ENCODE assay signal across 10 cellular contexts in genomic region chr1:215636258-215636965, GRCh38.
A peak's percentile ranks its signal among the peaks of the same experiment; 100 is the strongest.
DNase-seq lines count a peak whose midpoint lies in the region; ATAC-seq, FAIRE-seq and TF ChIP-seq lines count a peak whose summit lies in the region.
"Had no signal": no experiment of that assay in that cellular context is flagged by ENCODE, and none has a peak within 500 bp of the region (broad histone marks: within the 10 kb centered on the region; RNA-seq: fewer than 3 reads in every experiment).

No MANE protein-coding gene starts in this region.

- peak overlapping the region; percentile 80 for H3K4me2 ChIP-seq in astrocyte (ENCODE audit: low read length)

- no peak for TF ChIP-seq CTCF in astrocyte (IDR thresholded peaks at IDR 0.05; ENCODE audit: insufficient read depth, low read depth, low read length)

- no peaks in the 10 kb centered on the region for H3K4me1 Mint-ChIP-seq in astrocyte (ENCODE audit: low read depth, unreplicated experiment)
- H3K4me1 Mint-ChIP-seq in activated T-cell treated with anti-CD3 and anti-CD28 coated beads, Interleukin-2, amount 50 U/mL, for 4 hours (ENCODE audit: low read depth): no peaks in the 10 kb centered on the region
- no peaks in the 10 kb centered on the region for H3K4me1 Mint-ChIP-seq in activated naive CD8-positive, alpha-beta T cell treated with anti-CD3 and anti-CD28 coated beads for 36 hours
- H3K4me1 Mint-ChIP-seq: IgD-negative memory B cell had no signal

- H3K27me3 ChIP-seq in astrocyte (ENCODE audit: insufficient read depth, low read length): no peaks in the 10 kb centered on the region
- H3K27me3 ChIP-seq in small intestine (ENCODE audit: control insufficient read depth in 2 of 2, insufficient read depth in 2 of 2, low read length in 2 of 2): no peaks in the 10 kb centered on the region

- H3K9me3 ChIP-seq in astrocyte (ENCODE audit: insufficient read depth, low read depth, low read length) (no peaks in the 10 kb centered on the region), small intestine (ENCODE audit: control insufficient read depth, low read depth) (no peaks in the 10 kb centered on the region)

- H3K79me2 ChIP-seq in astrocyte (ENCODE audit: insufficient read depth, low read length): no peaks in the 10 kb centered on the region

- WGBS in small intestine, 3 donors: 12 to 45% (median 23%) methylated on average over 9 of the region's 9 CpGs

- peak overlapping the region; percentile 21 for H3K4me3 ChIP-seq in astrocyte (ENCODE audit: insufficient read depth, low read depth, low read length)
- H3K4me3 ChIP-seq in small intestine (ENCODE audit: low read depth in 1 of 2, low read length in 2 of 2): no peak overlapping the region

- H3K36me3 ChIP-seq in astrocyte (ENCODE audit: insufficient read depth, low read length) (no peaks in the 10 kb centered on the region), small intestine (ENCODE audit: control insufficient read depth in 2 of 2, insufficient read depth in 2 of 2, low read length in 2 of 2) (no peaks in the 10 kb centered on the region)

- H3K4me1 ChIP-seq in astrocyte (ENCODE audit: insufficient read depth, low read length): peaks cover 11% of the 10 kb centered on the region
- peaks cover 0 to 4% of the 10 kb centered on the region in 2 donors for H3K4me1 ChIP-seq in small intestine (ENCODE audit: control insufficient read depth in 2 of 2, insufficient read depth in 1 of 2, low read depth in 1 of 2, low read length in 1 of 2)

- H3K4me3 Mint-ChIP-seq in astrocyte (ENCODE audit: unreplicated experiment): no peak overlapping the region
- H3K4me3 Mint-ChIP-seq in activated T-cell treated with anti-CD3 and anti-CD28 coated beads, Interleukin-2, amount 50 U/mL, for 4 hours: no peak overlapping the region
- no peak overlapping the region for H3K4me3 Mint-ChIP-seq in activated naive CD8-positive, alpha-beta T cell treated with anti-CD3 and anti-CD28 coated beads for 36 hours
- H3K4me3 Mint-ChIP-seq: IgD-negative memory B cell had no signal

- no peak for ATAC-seq in activated T-cell treated with anti-CD3 and anti-CD28 coated beads, Interleukin-2, amount 50 U/mL, for 4 hours
- ATAC-seq in HG02623 (IDR thresholded peaks at IDR 0.05; ENCODE audit: unreplicated experiment): no peak

- H3K9ac ChIP-seq in astrocyte (ENCODE audit: low read length): peak overlapping the region; percentile 40

- H2AFZ ChIP-seq in astrocyte (ENCODE audit: low read depth, low read length): peak overlapping the region; percentile 6

- peak; percentile 28 for DNase-seq in GOT3 (lab: John Stamatoyannopoulos, UW)
- peak; percentile 65 for DNase-seq in astrocyte (ENCODE audit: low read depth)
- DNase-seq in iris pigment epithelial cell (ENCODE audit: low read depth): peak; percentile 77
- DNase-seq in small intestine: peak; percentile 96
- no peak for DNase-seq in activated T-cell treated with anti-CD3 and anti-CD28 coated beads, Interleukin-2, amount 50 U/mL, for 4 hours
- DNase-seq in KG1 (lab: John Stamatoyannopoulos, UW): no peak
- DNase-seq in activated naive CD8-positive, alpha-beta T cell treated with anti-CD3 and anti-CD28 coated beads for 36 hours: no peak
- DNase-seq: foreskin melanocyte had no signal

- H4K20me1 ChIP-seq in astrocyte (ENCODE audit: insufficient read depth, low read length): no peaks in the 10 kb centered on the region

- H3K27ac ChIP-seq in astrocyte (ENCODE audit: low read depth, low read length) (no peak overlapping the region), small intestine (ENCODE audit: low read depth in 1 of 2, low read length in 1 of 2) (peak overlapping the region; percentile 65 to 88)

- H3K27ac Mint-ChIP-seq in astrocyte (ENCODE audit: unreplicated experiment): no peak overlapping the region
- no peak overlapping the region for H3K27ac Mint-ChIP-seq in activated naive CD8-positive, alpha-beta T cell treated with anti-CD3 and anti-CD28 coated beads for 36 hours
- H3K27ac Mint-ChIP-seq: IgD-negative memory B cell had no signal

- H3K36me3 Mint-ChIP-seq in astrocyte (ENCODE audit: low read depth, unreplicated experiment): no peaks in the 10 kb centered on the region
- no peaks in the 10 kb centered on the region for H3K36me3 Mint-ChIP-seq in activated T-cell treated with anti-CD3 and anti-CD28 coated beads, Interleukin-2, amount 50 U/mL, for 4 hours (ENCODE audit: insufficient read depth)
- no peaks in the 10 kb centered on the region for H3K36me3 Mint-ChIP-seq in activated naive CD8-positive, alpha-beta T cell treated with anti-CD3 and anti-CD28 coated beads for 36 hours

- no peak for FAIRE-seq in astrocyte (lab: Jason Lieb, UNC)
- no peak for FAIRE-seq in small intestine (lab: Jason Lieb, UNC)

- H3K27me3 Mint-ChIP-seq in astrocyte (ENCODE audit: low read depth, unreplicated experiment): no peaks in the 10 kb centered on the region
- peaks cover 4% of the 10 kb centered on the region for H3K27me3 Mint-ChIP-seq in activated T-cell treated with anti-CD3 and anti-CD28 coated beads, Interleukin-2, amount 50 U/mL, for 4 hours (ENCODE audit: low read depth)
- peaks cover 7% of the 10 kb centered on the region for H3K27me3 Mint-ChIP-seq in activated naive CD8-positive, alpha-beta T cell treated with anti-CD3 and anti-CD28 coated beads for 36 hours

- H3K9me3 Mint-ChIP-seq in astrocyte (ENCODE audit: unreplicated experiment): no peaks in the 10 kb centered on the region
- H3K9me3 Mint-ChIP-seq in activated T-cell treated with anti-CD3 and anti-CD28 coated beads, Interleukin-2, amount 50 U/mL, for 4 hours: no peaks in the 10 kb centered on the region
- H3K9me3 Mint-ChIP-seq in activated naive CD8-positive, alpha-beta T cell treated with anti-CD3 and anti-CD28 coated beads for 36 hours: no peaks in the 10 kb centered on the region
- H3K9me3 Mint-ChIP-seq: IgD-negative memory B cell had no signal

Comparison
In these comparisons a context has a peak if more than half of its experiments do, and no peak if none do; other contexts are left out.
1. DNase-seq: peak in GOT3 (single experiment), astrocyte (single experiment), iris pigment epithelial cell (single experiment) and small intestine (single experiment); none in activated T-cell treated with anti-CD3 and anti-CD28 coated beads, Interleukin-2, amount 50 U/mL, for 4 hours (single experiment), KG1 (single experiment) and activated naive CD8-positive, alpha-beta T cell treated with anti-CD3 and anti-CD28 coated beads for 36 hours (single experiment).